In the genomic region with DNA sequence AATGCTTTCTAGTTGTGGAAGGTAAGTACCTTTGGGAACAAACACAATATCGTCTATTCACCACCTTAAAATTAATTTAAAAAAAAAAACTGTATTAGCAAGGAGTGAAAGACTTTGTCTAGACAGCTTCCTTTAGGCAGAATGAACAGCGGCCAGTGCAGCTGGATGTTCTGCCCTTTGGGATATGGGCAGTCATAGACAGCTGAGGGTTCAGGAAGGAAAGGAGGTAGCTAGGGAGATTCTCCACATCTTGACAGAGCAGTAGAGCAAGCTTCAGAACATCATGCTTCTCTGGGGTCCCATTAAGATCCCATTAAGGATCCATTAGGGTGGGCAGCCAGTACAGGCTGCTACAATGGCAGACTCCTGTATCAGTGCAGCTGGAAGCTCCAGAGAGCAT, we compare ENCODE assay signal across 21 cellular contexts. TPM values are rescaled to one million over a fixed set of nuclear protein-coding genes. Genes with fewer than 3 reads are reported as not detected.
DNase-seq lines count a peak whose midpoint lies in the region; ATAC-seq and TF ChIP-seq lines count a peak whose summit lies in the region.
"Had no signal": no experiment of that assay in that cellular context is flagged by ENCODE, and none has a peak within 500 bp of the region (broad histone marks: within the 10 kb centered on the region; RNA-seq: fewer than 3 reads in every experiment).

No MANE protein-coding gene starts in this region.

- intact Hi-C loops in mammary epithelial cell (cut with micrococcal nuclease): no loop called here
- intact Hi-C loops in MCF 10A (cut with micrococcal nuclease): no loop called here
- intact Hi-C loops in sciatic nerve (cut with DNase I): no loop called here
- intact Hi-C loops in Calu3 (cut with micrococcal nuclease; ENCODE audit: unreplicated experiment): no loop called here

- H3K36me3 Mint-ChIP-seq in MCF 10A (ENCODE audit: insufficient read depth, unreplicated experiment): no peaks in the 10 kb centered on the region
- H3K36me3 Mint-ChIP-seq in Calu3 (ENCODE audit: insufficient read depth, unreplicated experiment): peaks cover 5% of the 10 kb centered on the region
- H3K36me3 Mint-ChIP-seq: CD4-positive, alpha-beta memory T cell; IgD-negative memory B cell had no signal

- 14% methylated on average over 2 of the region's 2 CpGs for WGBS in mammary epithelial cell (ENCODE audit: low coverage, missing lambda C conversion rate)

- H3K27ac Mint-ChIP-seq in MCF 10A (ENCODE audit: low read depth, unreplicated experiment): no peak overlapping the region
- H3K27ac Mint-ChIP-seq in Calu3 (ENCODE audit: unreplicated experiment): no peak overlapping the region
- H3K27ac Mint-ChIP-seq in stimulated activated naive CD8-positive, alpha-beta T cell treated with anti-CD3 and anti-CD28 coated beads, Interleukin-15, amount 100 ng/mL, for 72 hours: no peak overlapping the region
- H3K27ac Mint-ChIP-seq: CD4-positive, alpha-beta memory T cell; IgD-negative memory B cell had no signal

- no peak overlapping the region for H3K27ac ChIP-seq in mammary epithelial cell (ENCODE audit: insufficient read depth, low read depth, low read length)
- H3K27ac ChIP-seq: 22Rv1; BLaER1 treated with 17β-estradiol and CSF1 and Interleukin-3, amounts not matched to agents 10 nM and 100 nM had no signal

- no peak overlapping the region for H3K4me2 ChIP-seq in mammary epithelial cell (ENCODE audit: insufficient read depth, low read depth, low read length)

- H3K9me3 Mint-ChIP-seq in MCF 10A (ENCODE audit: unreplicated experiment) (no peaks in the 10 kb centered on the region), Calu3 (ENCODE audit: low read depth, unreplicated experiment) (no peaks in the 10 kb centered on the region)
- H3K9me3 Mint-ChIP-seq in stimulated activated naive CD8-positive, alpha-beta T cell treated with anti-CD3 and anti-CD28 coated beads, Interleukin-15, amount 100 ng/mL, for 72 hours: peaks cover 12 to 13% of the 10 kb centered on the region in 2 donors

- no peaks in the 10 kb centered on the region for H3K79me2 ChIP-seq in mammary epithelial cell (ENCODE audit: insufficient read depth, low read length)

- H3K27me3 Mint-ChIP-seq in MCF 10A (ENCODE audit: insufficient read depth, unreplicated experiment): no peaks in the 10 kb centered on the region
- H3K27me3 Mint-ChIP-seq in Calu3 (ENCODE audit: unreplicated experiment): no peaks in the 10 kb centered on the region
- H3K27me3 Mint-ChIP-seq in stimulated activated naive CD8-positive, alpha-beta T cell treated with anti-CD3 and anti-CD28 coated beads, Interleukin-15, amount 100 ng/mL, for 72 hours: no peaks in the 10 kb centered on the region
- H3K27me3 Mint-ChIP-seq: CD4-positive, alpha-beta memory T cell; IgD-negative memory B cell had no signal

- BruUV-seq in mammary epithelial cell (replicated peaks; lab: Mats Ljungman, UMichigan): no TSS peak
- BruUV-seq in MCF 10A (replicated peaks; lab: Mats Ljungman, UMichigan): no TSS peak
- no TSS peak for BruUV-seq in Calu3 (replicated peaks; lab: Mats Ljungman, UMichigan)

- DNase-seq in mammary epithelial cell (no peak), MCF 10A (ENCODE audit: unreplicated experiment) (no peak), RPMI7951 (ENCODE audit: low read depth) (peak; percentile 15), glomerular visceral epithelial cell (ENCODE audit: extremely low spot score) (peak; percentile 62), sciatic nerve (ENCODE audit: low spot score) (no peak), Calu3 (no peak), NCI-H1417 (lab: John Stamatoyannopoulos, UW) (no peak)
- no peak for DNase-seq in stimulated activated naive CD8-positive, alpha-beta T cell treated with anti-CD3 and anti-CD28 coated beads, Interleukin-15, amount 100 ng/mL, for 72 hours
- DNase-seq: Caco-2; CD4-positive, alpha-beta memory T cell; DND-41; HCEC 1CT; NCI-H1105 treated with DMSO at 0.1 percent for 48 hours; NCI-H1694; NCI-H2081; NCI-H526 treated with DMSO at 0.1 percent for 48 hours; SHP77 treated with DMSO at 0.1 percent for 48 hours had no signal

- TF ChIP-seq CTCF in mammary epithelial cell (conservative IDR thresholded peaks at IDR 0.05 in 1 of 2, IDR thresholded peaks at IDR 0.05 in 1 of 2; ENCODE audit: extremely low read depth in 1 of 2, insufficient read depth in 1 of 2, low read depth in 1 of 2, low read length in 2 of 2): no peak
- no peak for TF ChIP-seq CTCF in MCF 10A (IDR thresholded peaks at IDR 0.05; ENCODE audit: unreplicated experiment)
- no peak for TF ChIP-seq CTCF in Calu3 (IDR thresholded peaks at IDR 0.05; ENCODE audit: unreplicated experiment)

- H2AFZ ChIP-seq in mammary epithelial cell (ENCODE audit: low read depth, low read length): peak overlapping the region; percentile 4

- ATAC-seq in sciatic nerve: peak; percentile 30
- ATAC-seq in stimulated activated naive CD8-positive, alpha-beta T cell treated with anti-CD3 and anti-CD28 coated beads, Interleukin-15, amount 100 ng/mL, for 72 hours: no peak
- ATAC-seq: GM12878 had no signal

- H3K4me3 ChIP-seq in mammary epithelial cell (replicated peaks in 1 of 3; ENCODE audit: insufficient read depth in 1 of 3, low read depth in 2 of 3, low read length in 3 of 3): no peak overlapping the region
- H3K4me3 ChIP-seq: BLaER1 treated with 17β-estradiol and CSF1 and Interleukin-3, amounts not matched to agents 10 nM and 100 nM; GM12878 had no signal

- no peaks in the 10 kb centered on the region for H3K36me3 ChIP-seq in mammary epithelial cell (ENCODE audit: insufficient read depth, low read length)
- H3K36me3 ChIP-seq: BLaER1 treated with 17β-estradiol and CSF1 and Interleukin-3, amounts not matched to agents 10 nM and 100 nM had no signal

- no peaks in the 10 kb centered on the region for H3K27me3 ChIP-seq in mammary epithelial cell (ENCODE audit: insufficient read depth, low read length)
- H3K27me3 ChIP-seq: BLaER1 treated with 17β-estradiol and CSF1 and Interleukin-3, amounts not matched to agents 10 nM and 100 nM had no signal

- H3K4me1 ChIP-seq in mammary epithelial cell (ENCODE audit: insufficient read depth, low read length): peaks cover 5% of the 10 kb centered on the region
- H3K4me1 ChIP-seq: Caco-2 had no signal

- POLR2A ChIA-PET in MCF 10A (lab: Yijun Ruan, JAX): interaction anchor here (0.6 kb wide), 1 partner anchor 29 kb away, joined by 3 read pairs; no protein-coding TSS in a partner anchor

- no peaks in the 10 kb centered on the region for H3K9me3 ChIP-seq in mammary epithelial cell (replicated peaks; ENCODE audit: insufficient read depth, low read length)
- H3K9me3 ChIP-seq: BLaER1 treated with 17β-estradiol and CSF1 and Interleukin-3, amounts not matched to agents 10 nM and 100 nM; Caco-2 had no signal

- CTCF ChIA-PET in mammary epithelial cell (lab: Charles Lee; ENCODE audit: low non-redundant PET): no interaction called here
- CTCF ChIA-PET in MCF 10A (lab: Yijun Ruan, JAX): interaction anchor here (1.1 kb wide), 1 partner anchor 168 kb away, joined by 6 read pairs; no protein-coding TSS in a partner anchor
- CTCF ChIA-PET in Calu3 (lab: Charles Lee): no interaction called here

- peaks cover 5% of the 10 kb centered on the region for H3K4me1 Mint-ChIP-seq in MCF 10A (ENCODE audit: insufficient read depth, unreplicated experiment)
- H3K4me1 Mint-ChIP-seq in Calu3 (ENCODE audit: low read depth, unreplicated experiment): peaks cover 9% of the 10 kb centered on the region
- H3K4me1 Mint-ChIP-seq in stimulated activated naive CD8-positive, alpha-beta T cell treated with anti-CD3 and anti-CD28 coated beads, Interleukin-15, amount 100 ng/mL, for 72 hours: peaks cover 6% of the 10 kb centered on the region
- H3K4me1 Mint-ChIP-seq: CD4-positive, alpha-beta memory T cell; IgD-negative memory B cell had no signal

- no peaks in the 10 kb centered on the region for H4K20me1 ChIP-seq in mammary epithelial cell (ENCODE audit: insufficient read depth, low read length)
- H4K20me1 ChIP-seq: BLaER1 treated with 17β-estradiol and CSF1 and Interleukin-3, amounts not matched to agents 10 nM and 100 nM had no signal

- H3K4me3 Mint-ChIP-seq in MCF 10A (ENCODE audit: unreplicated experiment) (no peak overlapping the region), Calu3 (ENCODE audit: low read depth, unreplicated experiment) (no peak overlapping the region)
- H3K4me3 Mint-ChIP-seq in stimulated activated naive CD8-positive, alpha-beta T cell treated with anti-CD3 and anti-CD28 coated beads, Interleukin-15, amount 100 ng/mL, for 72 hours: no peak overlapping the region
- H3K4me3 Mint-ChIP-seq: CD4-positive, alpha-beta memory T cell had no signal

- in situ Hi-C loops in mammary epithelial cell (cut with MboI; ENCODE audit: low sequenced_read_pairs in 2 of 2): no loop called here

- no peak overlapping the region for H3K9ac ChIP-seq in mammary epithelial cell (ENCODE audit: insufficient read depth, low read length)
- H3K9ac ChIP-seq: BLaER1 treated with 17β-estradiol and CSF1 and Interleukin-3, amounts not matched to agents 10 nM and 100 nM had no signal

- dilution Hi-C loops in mammary epithelial cell (cut with HindIII; ENCODE audit: low sequenced_read_pairs): no loop called here

RNA-seq across cellular contexts. Expression of gene PLCB4, which starts 46.5 kb away (rescaled TPM):
- total RNA-seq in mammary epithelial cell (1 to 10 TPM in 1 of 2 donors, under 1 TPM in 1; 0.19 to 4.8 TPM), MCF 10A (2022) (0.22 and 0.91 TPM in 2 replicates), sciatic nerve (23.4 TPM), Calu3 (2022) (9.9 and 12.9 TPM in 2 replicates)
- 3.8 TPM for polyA plus RNA-seq in mammary epithelial cell
- polyA minus RNA-seq in mammary epithelial cell: 7.5 TPM
- 5.3 and 5.4 TPM in 2 replicates for total RNA-seq in RPMI7951 (2014; rRNA removed; shearing (Covaris generic))
- total RNA-seq: CD4-positive, alpha-beta memory T cell; GM12878 had no signal
- polyA plus RNA-seq: CD4-positive, alpha-beta memory T cell; GM12878; IgD-negative memory B cell had no signal

Comparison
In these comparisons a context has a peak if more than half of its experiments do, and no peak if none do; other contexts are left out.
1. DNase-seq: peak in RPMI7951 (single experiment) and glomerular visceral epithelial cell (single experiment); none in mammary epithelial cell (single experiment), MCF 10A (single experiment), sciatic nerve (single experiment), Calu3 (single experiment), stimulated activated naive CD8-positive, alpha-beta T cell treated with anti-CD3 and anti-CD28 coated beads, Interleukin-15, amount 100 ng/mL, for 72 hours (0 of 2) and NCI-H1417 (0 of 3).